Comparison of ENCODE assay signal across 11 cellular contexts in genomic region chr18:70662588-70662987, GRCh38.
"Had no signal": no experiment of that assay in that cellular context is flagged by ENCODE, and none has a peak within 500 bp of the region (broad histone marks: within the 10 kb centered on the region; RNA-seq: fewer than 3 reads in every experiment).

No MANE protein-coding gene starts in this region.

- H3K36me3 ChIP-seq: gastrocnemius medialis, heart right ventricle, SJSA1, upper lobe of right lung had no signal

- H3K27ac ChIP-seq: body of pancreas, epithelial cell of prostate, gastrocnemius medialis, heart right ventricle, SJSA1, upper lobe of right lung had no signal

- H3K4me3 ChIP-seq: body of pancreas, gastrocnemius medialis, heart right ventricle, SJSA1, upper lobe of right lung had no signal

- H3K27ac Mint-ChIP-seq: effector memory CD8-positive, alpha-beta T cell; naive B cell; progenitor cell of endocrine pancreas had no signal

- DNase-seq: body of pancreas; effector memory CD8-positive, alpha-beta T cell; gastrocnemius medialis; heart right ventricle; naive B cell; right cardiac atrium; small intestine; upper lobe of right lung had no signal

- H3K9me3 ChIP-seq: body of pancreas, SJSA1, upper lobe of right lung had no signal

- H3K36me3 Mint-ChIP-seq: naive B cell had no signal

- H3K4me3 Mint-ChIP-seq: naive B cell had no signal

- H3K27me3 Mint-ChIP-seq: effector memory CD8-positive, alpha-beta T cell; naive B cell; progenitor cell of endocrine pancreas had no signal

- H3K27me3 ChIP-seq: body of pancreas, gastrocnemius medialis, heart right ventricle, SJSA1, upper lobe of right lung had no signal

- H3K4me1 ChIP-seq: body of pancreas, gastrocnemius medialis, heart right ventricle, SJSA1, upper lobe of right lung had no signal

- ATAC-seq: body of pancreas; effector memory CD8-positive, alpha-beta T cell; gastrocnemius medialis; heart right ventricle; right cardiac atrium; upper lobe of right lung had no signal
